ENCODE assay signal across 15 cellular contexts in the genomic region with DNA sequence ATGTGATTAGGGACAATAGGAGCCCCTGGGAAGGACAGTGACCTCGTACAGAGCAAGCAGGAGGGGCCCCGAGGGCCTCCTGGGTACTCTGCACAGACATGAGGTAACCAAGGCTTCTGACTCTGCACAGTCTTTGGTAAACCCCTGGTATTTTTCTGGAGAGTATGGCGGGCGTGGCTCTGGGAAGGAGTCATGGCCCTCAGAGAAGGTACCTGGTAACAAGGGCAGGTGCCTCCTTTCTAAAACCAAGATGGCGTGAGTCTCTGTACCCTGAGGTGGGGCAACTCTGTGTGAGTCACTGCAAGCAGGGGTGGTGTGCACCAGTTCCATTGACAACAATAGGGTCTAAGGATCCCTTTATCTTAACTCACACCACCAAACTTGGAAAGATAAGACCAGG.
"Had no signal": no experiment of that assay in that cellular context is flagged by ENCODE, and none has a peak within 500 bp of the region (broad histone marks: within the 10 kb centered on the region; RNA-seq: fewer than 3 reads in every experiment).

No MANE protein-coding gene starts in this region.

- H3K4me3 ChIP-seq: psoas muscle had no signal

- H3K4me1 Mint-ChIP-seq: neural crest cell had no signal

- H3K4me1 ChIP-seq: psoas muscle had no signal

- H3K4me3 Mint-ChIP-seq: activated T-cell treated with anti-CD3 and anti-CD28 coated beads, Interleukin-2, amount 50 U/mL, for 72 hours; neural crest cell had no signal

- ATAC-seq: activated naive CD4-positive, alpha-beta T cell treated with anti-CD3 and anti-CD28 coated beads, Interleukin-2, amount 50 U/mL, for 72 hours; activated T-cell treated with anti-CD3 and anti-CD28 coated beads, Interleukin-2, amount 50 U/mL, for 72 hours; left lobe of liver; psoas muscle; stimulated activated naive CD8-positive, alpha-beta T cell treated with anti-CD3 and anti-CD28 coated beads, Interleukin-15, Interleukin-2, amounts not matched to agents 100 U/mL and 50 U/mL, for 24 hours had no signal

- H3K27ac ChIP-seq: epithelial cell of prostate, psoas muscle had no signal

- H3K27ac Mint-ChIP-seq: activated naive CD4-positive, alpha-beta T cell treated with anti-CD3 and anti-CD28 coated beads, Interleukin-2, amount 50 U/mL, for 72 hours; activated T-cell treated with anti-CD3 and anti-CD28 coated beads, Interleukin-2, amount 50 U/mL, for 72 hours had no signal

- DNase-seq: activated CD4-positive, alpha-beta T cell treated with anti-CD3 and anti-CD28 coated beads, Interleukin-2, amount 50 U/mL, for 1 hour; activated gamma-delta T cell treated with Interleukin-2 at 50 U/mL for 16 hours; activated T-cell treated with anti-CD3 and anti-CD28 coated beads, Interleukin-2, amount 50 U/mL, for 72 hours; dermis blood vessel endothelial cell; foreskin fibroblast; hypothalamus; psoas muscle; stimulated activated CD4-positive, alpha-beta T cell treated with anti-CD3 and anti-CD28 coated beads, Interleukin-2, amount 100 ng/mL, for 24 hours; stimulated activated naive CD8-positive, alpha-beta T cell treated with anti-CD3 and anti-CD28 coated beads, Interleukin-15, Interleukin-2, amounts not matched to agents 100 U/mL and 50 U/mL, for 24 hours; T1000; trophoblast cell had no signal
